20 cellular contexts compared by ENCODE assay signal in genomic region chr2:25760319-25760718, GRCh38.
"Had no signal": no experiment of that assay in that cellular context is flagged by ENCODE, and none has a peak within 500 bp of the region (broad histone marks: within the 10 kb centered on the region; RNA-seq: fewer than 3 reads in every experiment).

No MANE protein-coding gene starts in this region.

- H3K27ac ChIP-seq: SJSA1 had no signal

- H3K9ac ChIP-seq: SK-N-SH had no signal

- H3K9me3 ChIP-seq: MG63, SJSA1, SK-N-SH had no signal

- DNase-seq: Karpas-422, KG1, MG63, NCI-H1092, NCI-H1105 treated with DMSO at 0.1 percent for 48 hours, NCI-H1417 treated with DMSO at 0.1 percent for 48 hours, NCI-H146, NCI-H1694 treated with DMSO at 0.1 percent for 48 hours, NCI-H1930, NCI-H2081, NCI-H2107, NCI-H2227 treated with DMSO at 0.1 percent for 48 hours, NCI-H69, NCI-H774, Right ventricle myocardium superior, RPMI8226, SIG-M5, SK-N-SH, SW 1271 had no signal

- H3K4me3 ChIP-seq: MG63, SJSA1 had no signal

- H3K27me3 ChIP-seq: MG63, SJSA1 had no signal
